Comparison of ENCODE assay signal across 9 cellular contexts in the genomic region with DNA sequence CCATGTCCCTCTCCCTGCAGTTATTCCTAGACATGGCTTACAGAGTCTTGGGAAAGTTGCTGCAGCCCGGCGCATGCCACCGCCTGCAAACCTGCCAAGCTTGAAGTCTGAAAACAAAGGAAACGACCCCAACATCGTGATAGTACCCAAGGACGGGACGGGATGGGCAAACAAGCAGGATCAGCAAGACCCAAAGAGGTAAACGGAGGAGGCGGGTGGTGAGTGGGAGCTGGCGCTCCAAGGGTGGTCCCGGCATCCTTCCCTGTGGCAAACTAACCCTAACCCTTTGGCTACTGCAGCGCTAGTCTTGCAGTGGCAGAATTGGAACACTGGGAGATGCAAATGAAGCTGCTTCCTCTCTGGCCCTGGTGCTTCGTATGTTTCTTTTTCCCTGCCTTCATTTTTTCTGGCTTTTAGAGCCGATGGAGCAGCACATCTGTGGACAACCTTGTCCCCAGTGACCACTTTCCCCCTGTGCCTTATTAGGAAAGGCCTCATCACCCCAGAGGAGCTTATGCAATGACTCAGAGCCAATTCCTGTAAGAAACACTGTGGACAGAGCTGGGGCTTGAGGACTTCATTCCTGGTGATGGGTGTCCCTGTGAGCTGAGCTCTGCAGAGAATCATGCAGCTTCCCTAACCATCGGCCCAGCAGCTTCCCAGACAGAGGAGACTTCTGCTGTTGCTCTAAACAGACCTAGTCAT. TPM values are rescaled to one million over a fixed set of nuclear protein-coding genes. Genes with fewer than 3 reads are reported as not detected.
DNase-seq lines count a peak whose midpoint lies in the region; FAIRE-seq and TF ChIP-seq lines count a peak whose summit lies in the region.
"Had no signal": no experiment of that assay in that cellular context is flagged by ENCODE, and none has a peak within 500 bp of the region (broad histone marks: within the 10 kb centered on the region; RNA-seq: fewer than 3 reads in every experiment).

No MANE protein-coding gene starts in this region.

- H3K4me3 Mint-ChIP-seq in MCF 10A (ENCODE audit: unreplicated experiment) (no peak overlapping the region), brain (no peak overlapping the region)

- H3K4me2 ChIP-seq in keratinocyte (ENCODE audit: control insufficient read depth, extremely low read depth, insufficient read depth, low read depth, low read length), result peak overlapping the region; percentile 72

- no peak for FAIRE-seq in keratinocyte (lab: Jason Lieb, UNC)

- peaks cover 25% of the 10 kb centered on the region for H4K20me1 ChIP-seq in keratinocyte (ENCODE audit: control insufficient read depth, extremely low read depth, insufficient read depth, low read length)

- H3K4me1 ChIP-seq in breast epithelium, result peaks cover 0 to 9% of the 10 kb centered on the region in 2 donors
- H3K4me1 ChIP-seq in keratinocyte (ENCODE audit: control insufficient read depth, extremely low read depth, insufficient read depth, low read length), result peaks cover 17% of the 10 kb centered on the region
- peaks cover 0 to 81% (median 50%) of the 10 kb centered on the region in 4 donors for H3K4me1 ChIP-seq in tibial artery
- H3K4me1 ChIP-seq: Caco-2 had no signal

- H3K9me3 ChIP-seq in breast epithelium (no peaks in the 10 kb centered on the region), keratinocyte (ENCODE audit: control insufficient read depth, low read depth, low read length) (no peaks in the 10 kb centered on the region), tibial artery (no peaks in the 10 kb centered on the region)
- H3K9me3 ChIP-seq: Caco-2 had no signal

- peak; percentile 38 for DNase-seq in MCF 10A (ENCODE audit: unreplicated experiment)
- DNase-seq in breast epithelium (ENCODE audit: low spot score in 2 of 2), result no peak
- no peak for DNase-seq in keratinocyte (ENCODE audit: low read depth, low spot score)
- DNase-seq in tibial artery, result peak in 1 of 2 donors; percentile 65
- no peak for DNase-seq in stimulated activated CD4-positive, alpha-beta T cell treated with anti-CD3 and anti-CD28 coated beads, Interleukin-2, amount 100 ng/mL, for 48 hours
- no peak for DNase-seq in epidermal melanocyte (ENCODE audit: insufficient read length, low spot score)
- no peak for DNase-seq in NOMO-1 treated with dmso at 0.1 percent for 144 hours (lab: John Stamatoyannopoulos, UW; ENCODE audit: unreplicated experiment)

- no TSS peak for BruUV-seq in MCF 10A (replicated peaks; lab: Mats Ljungman, UMichigan)

- POLR2A ChIA-PET in MCF 10A (lab: Yijun Ruan, JAX), result interaction anchor here (0.6 to 1.3 kb wide), 3 partner anchors 25 to 40 kb away, joined by 3 read pairs; no protein-coding TSS in a partner anchor

- no peaks in the 10 kb centered on the region for H3K36me3 ChIP-seq in breast epithelium
- peaks cover 33 to 34% of the 10 kb centered on the region in 2 experiments for H3K36me3 ChIP-seq in keratinocyte (ENCODE audit: control insufficient read depth in 2 of 2, extremely low read depth in 1 of 2, insufficient read depth in 2 of 2, low read length in 2 of 2)
- H3K36me3 ChIP-seq in tibial artery, result peaks cover 6 to 56% (median 29%) of the 10 kb centered on the region in 3 donors

- CTCF ChIA-PET in MCF 10A (lab: Yijun Ruan, JAX), result interaction anchor here (0.6 to 2.1 kb wide), 6 partner anchors 9 to 717 kb away, joined by 3 to 13 read pairs (median 3); no protein-coding TSS in a partner anchor

- H3K36me3 Mint-ChIP-seq in MCF 10A (ENCODE audit: insufficient read depth, unreplicated experiment), result peaks cover 66% of the 10 kb centered on the region
- peaks cover 79% of the 10 kb centered on the region for H3K36me3 Mint-ChIP-seq in brain

- H3K27me3 ChIP-seq in breast epithelium (no peaks in the 10 kb centered on the region), keratinocyte (ENCODE audit: control insufficient read depth, extremely low read depth, insufficient read depth, low read length) (no peaks in the 10 kb centered on the region), tibial artery (no peaks in the 10 kb centered on the region)

- H3K27ac ChIP-seq in breast epithelium, result peak overlapping the region in 1 of 2 donors; percentile 56
- H3K27ac ChIP-seq in keratinocyte (ENCODE audit: control insufficient read depth, insufficient read depth, low read length), result peak overlapping the region; percentile 18
- H3K27ac ChIP-seq in tibial artery, result peak overlapping the region; percentile 13 to 51

- H3K9me1 ChIP-seq in keratinocyte (ENCODE audit: control insufficient read depth, extremely low read depth, insufficient read depth, low read length), result no peaks in the 10 kb centered on the region

- TF ChIP-seq CTCF in MCF 10A (IDR thresholded peaks at IDR 0.05; ENCODE audit: unreplicated experiment), result no peak
- no peak for TF ChIP-seq CTCF in breast epithelium (IDR thresholded peaks at IDR 0.05)
- no peak for TF ChIP-seq CTCF in brain (conservative IDR thresholded peaks at IDR 0.05)
- peak in 1 of 3 experiments; percentile 3 for TF ChIP-seq CTCF in keratinocyte (optimal IDR thresholded peaks at IDR 0.05 in 1 of 3, IDR thresholded peaks at IDR 0.05 in 1 of 3, conservative IDR thresholded peaks at IDR 0.05 in 1 of 3; ENCODE audit: extremely low read depth in 1 of 3, insufficient read depth in 2 of 3, low read length in 3 of 3)
- no peak for TF ChIP-seq CTCF in tibial artery (IDR thresholded peaks at IDR 0.05)

- H2AFZ ChIP-seq in keratinocyte (ENCODE audit: control insufficient read depth, low read length), result no peak overlapping the region

- peak overlapping the region; percentile 35 for H3K27ac Mint-ChIP-seq in MCF 10A (ENCODE audit: low read depth, unreplicated experiment)
- peak overlapping the region; percentile 42 to 88 (median 78) for H3K27ac Mint-ChIP-seq in brain

- no peak for TF ChIP-seq POLR2A in breast epithelium (IDR thresholded peaks at IDR 0.05)

- no peaks in the 10 kb centered on the region for H3K4me1 Mint-ChIP-seq in MCF 10A (ENCODE audit: insufficient read depth, unreplicated experiment)
- H3K4me1 Mint-ChIP-seq in brain, result peaks cover 43% of the 10 kb centered on the region

- intact Hi-C loops in MCF 10A (cut with micrococcal nuclease), result no loop called here
- intact Hi-C loops in breast epithelium (cut with DNase I; ENCODE audit: low total_unique reads), result no loop called here
- intact Hi-C loops in tibial artery (cut with DNase I; ENCODE audit: low total_unique reads), result no loop called here

- H3K9ac ChIP-seq in keratinocyte (ENCODE audit: control insufficient read depth, extremely low read depth, insufficient read depth, low read length), result peak overlapping the region; percentile 22

- H3K27me3 Mint-ChIP-seq in MCF 10A (ENCODE audit: insufficient read depth, unreplicated experiment) (no peaks in the 10 kb centered on the region), brain (no peaks in the 10 kb centered on the region)

- H3K9me3 Mint-ChIP-seq in MCF 10A (ENCODE audit: unreplicated experiment) (no peaks in the 10 kb centered on the region), brain (no peaks in the 10 kb centered on the region)

- dilution Hi-C loops in keratinocyte (cut with MboI; ENCODE audit: extremely low pct_ligation_motif_present, low sequenced_read_pairs), result no loop called here

- H3K79me2 ChIP-seq in keratinocyte (ENCODE audit: control insufficient read depth, insufficient read depth, low read length), result peaks cover 72% of the 10 kb centered on the region

- H3K4me3 ChIP-seq in breast epithelium (no peak overlapping the region), keratinocyte (ENCODE audit: control insufficient read depth in 2 of 3, extremely low read depth in 1 of 3, insufficient read depth in 2 of 3, low read depth in 1 of 3, low read length in 3 of 3) (no peak overlapping the region), tibial artery (no peak overlapping the region)

RNA-seq across cellular contexts. Expression of gene PRRC2B, which starts 38.9 kb away (rescaled TPM):
- 173 and 186 TPM in 2 replicates for total RNA-seq in MCF 10A (2022)
- total RNA-seq in breast epithelium, result 100 to 1,000 TPM in 2 of 3 donors, 10 to 100 TPM in 1; 95.9 to 143 (median 102) TPM
- 264 TPM for polyA plus RNA-seq in brain (ENCODE audit: insufficient read depth, low read depth, low replicate concordance)
- 15.2 to 38.8 TPM (median 20.8 TPM) in 3 replicates for polyA plus RNA-seq in keratinocyte
- 36.7 TPM for polyA plus RNA-seq in keratinocyte (2011; ENCODE audit: low read depth)
- 26.1 and 27.0 TPM in 2 replicates for polyA plus RNA-seq in keratinocyte (2011; cell fraction: cytosol; rRNA removed)
- 170 and 203 TPM in 2 replicates for polyA plus RNA-seq in keratinocyte (2011; cell fraction: nucleus; rRNA removed)
- polyA plus RNA-seq in keratinocyte (2012; ENCODE audit: low replicate concordance), result 32.6 and 73.5 TPM in 2 replicates
- polyA minus RNA-seq in keratinocyte, result 69.3 to 140 TPM (median 93.9 TPM) in 3 replicates
- polyA minus RNA-seq in keratinocyte (2011; cell fraction: cytosol; rRNA and poly(A)+ RNA removed), result 29.4 TPM
- 91.0 and 150 TPM in 2 replicates for polyA minus RNA-seq in keratinocyte (2011; cell fraction: nucleus; rRNA and poly(A)+ RNA removed)
